ENCODE assay signal across 19 cellular contexts in genomic region chr3:194237110-194237509, GRCh38.
DNase-seq lines count a peak whose midpoint lies in the region; ATAC-seq, FAIRE-seq and TF ChIP-seq lines count a peak whose summit lies in the region.
"Had no signal": no experiment of that assay in that cellular context is flagged by ENCODE, and none has a peak within 500 bp of the region (broad histone marks: within the 10 kb centered on the region; RNA-seq: fewer than 3 reads in every experiment).

No MANE protein-coding gene starts in this region.

- intact Hi-C loops in K562 (cut with micrococcal nuclease): no loop called here

- H2BK120ac ChIP-seq in mesenchymal stem cell (ENCODE audit: low read depth, low read length): no peak overlapping the region

- CTCF ChIA-PET in K562 (lab: Yijun Ruan, JAX; ENCODE audit: low intra/inter-chr PET ratio): no interaction called here

- H4K91ac ChIP-seq in mesenchymal stem cell (ENCODE audit: low read length): no peak overlapping the region

- H3K18ac ChIP-seq in mesenchymal stem cell (ENCODE audit: low read depth in 1 of 2, low read length in 2 of 2): no peak overlapping the region

- H3K36me3 ChIP-seq in K562 (ENCODE audit: control insufficient read depth, insufficient read depth, low read length) (no peaks in the 10 kb centered on the region), mesenchymal stem cell (ENCODE audit: control insufficient read depth in 1 of 2, insufficient read depth in 2 of 2, low read depth in 1 of 2, low read length in 2 of 2) (no peaks in the 10 kb centered on the region)
- H3K36me3 ChIP-seq: BLaER1 had no signal

- POLR2A ChIA-PET in K562 (lab: Yijun Ruan, JAX): interaction anchor here (0.5 to 0.6 kb wide), 2 partner anchors 402 to 470 kb away, joined by 3 read pairs; no protein-coding TSS in a partner anchor

- H3K9me1 ChIP-seq in K562 (ENCODE audit: control insufficient read depth, insufficient read depth, low read length): no peaks in the 10 kb centered on the region

- no peak overlapping the region for H2BK15ac ChIP-seq in mesenchymal stem cell (ENCODE audit: low read depth, poor library complexity, severe bottlenecking)

- H3K9ac ChIP-seq in K562 (ENCODE audit: insufficient read depth in 1 of 2, low read depth in 2 of 2, low read length in 2 of 2) (no peak overlapping the region), mesenchymal stem cell (ENCODE audit: low read length) (no peak overlapping the region)
- H3K9ac ChIP-seq: BLaER1 had no signal

- no peaks in the 10 kb centered on the region for H3K79me2 ChIP-seq in K562 (ENCODE audit: control insufficient read depth, insufficient read depth, low read length)

- H3K27me3 ChIP-seq in K562 (ENCODE audit: control insufficient read depth in 2 of 2, insufficient read depth in 2 of 2, low read length in 2 of 2) (no peaks in the 10 kb centered on the region), mesenchymal stem cell (ENCODE audit: control insufficient read depth in 1 of 2, insufficient read depth in 1 of 2, low read length in 2 of 2) (peaks cover 14 to 17% of the 10 kb centered on the region in 2 experiments)
- H3K27me3 ChIP-seq: BLaER1 had no signal

- H2AFZ ChIP-seq in K562 (ENCODE audit: low read depth, low read length): peak overlapping the region; percentile 17; the same call in 1 of the 2 replicates
- no peak overlapping the region for H2AFZ ChIP-seq in mesenchymal stem cell (ENCODE audit: low read depth, low read length)

- peaks cover 9% of the 10 kb centered on the region; the same call in 1 of the 2 replicates for H3K9me3 ChIP-seq in K562 (replicated peaks; ENCODE audit: control insufficient read depth, insufficient read depth, low read depth, low read length)
- H3K9me3 ChIP-seq in mesenchymal stem cell (ENCODE audit: control insufficient read depth, low read length): peaks cover 6% of the 10 kb centered on the region
- H3K9me3 ChIP-seq: Caco-2 had no signal

- in situ Hi-C loops in K562 (cut with MboI): no loop called here

- H2BK5ac ChIP-seq in mesenchymal stem cell (ENCODE audit: low read depth, low read length, poor library complexity, severe bottlenecking): no peak overlapping the region

- H3K27ac ChIP-seq in K562 (ENCODE audit: extremely low read depth, low read depth, low read length): no peak overlapping the region
- no peak overlapping the region for H3K27ac ChIP-seq in mesenchymal stem cell (ENCODE audit: low read length, poor library complexity, severe bottlenecking)
- H3K27ac ChIP-seq: BLaER1, C4-2B had no signal

- H3K4ac ChIP-seq in mesenchymal stem cell (ENCODE audit: low read depth in 1 of 2, low read length in 2 of 2): no peak overlapping the region

- TF ChIP-seq POLR2A in K562 (conservative IDR thresholded peaks at IDR 0.05): no peak

- no peak overlapping the region for H3K23ac ChIP-seq in mesenchymal stem cell (ENCODE audit: low read length in 2 of 2)

- WGBS in K562 (ENCODE audit: insufficient coverage, low coverage, missing lambda C conversion rate): 50% methylated on average over 5 of the region's 5 CpGs
- WGBS in mesenchymal stem cell: 92% methylated on average over 4 of the region's 5 CpGs

- no peak overlapping the region for H3K14ac ChIP-seq in mesenchymal stem cell (ENCODE audit: low read length in 2 of 2)

- TF ChIP-seq EP300 in K562 (IDR thresholded peaks at IDR 0.05; ENCODE audit: low read length): no peak

- TF ChIP-seq CTCF in K562 (IDR thresholded peaks at IDR 0.05 in 2 of 3, conservative IDR thresholded peaks at IDR 0.05 in 1 of 3; ENCODE audit: insufficient read depth in 2 of 3, low read depth in 1 of 3, low read length in 3 of 3): no peak

- H2AK5ac ChIP-seq in mesenchymal stem cell (ENCODE audit: low read length, severe bottlenecking): no peak overlapping the region

- no peaks in the 10 kb centered on the region for H3K79me1 ChIP-seq in mesenchymal stem cell (replicated peaks; ENCODE audit: low read length, poor library complexity, severe bottlenecking)

- TF ChIP-seq RAD21 in K562 (CRISPR knock-in tag; conservative IDR thresholded peaks at IDR 0.05 in 1 of 2, IDR thresholded peaks at IDR 0.05 in 1 of 2): no peak

- no peak for FAIRE-seq in K562 (lab: Jason Lieb, UNC)
- FAIRE-seq: GM12891, GM18507 had no signal

- H3K4me3 ChIP-seq in K562 (no peak overlapping the region), mesenchymal stem cell (ENCODE audit: insufficient read depth in 1 of 2, low read depth in 1 of 2, low read length in 2 of 2) (no peak overlapping the region)
- H3K4me3 ChIP-seq: BLaER1, GM23338 had no signal

- H4K20me1 ChIP-seq in K562 (replicated peaks; ENCODE audit: control insufficient read depth, insufficient read depth, low read length): no peaks in the 10 kb centered on the region
- H4K20me1 ChIP-seq: BLaER1 had no signal

- peak; percentile 3 for DNase-seq in EH (ENCODE audit: low read depth)
- no peak for DNase-seq in K562 (ENCODE audit: extremely low read depth in 1 of 4, low spot score in 3 of 4)
- DNase-seq in mesenchymal stem cell: peak; percentile 42
- DNase-seq in NCI-H2196 (lab: John Stamatoyannopoulos, UW; ENCODE audit: unreplicated experiment): no peak
- DNase-seq: Caco-2; CD4-positive, CD25-positive, alpha-beta regulatory T cell; CD8-positive, alpha-beta T cell; DMS 273 treated with DMSO at 0.1 percent for 48 hours; DMS79; GF-D8; H9 had no signal

- H3K4me2 ChIP-seq in K562 (ENCODE audit: insufficient read depth, low read length) (no peak overlapping the region), mesenchymal stem cell (ENCODE audit: low read length, poor library complexity, severe bottlenecking) (no peak overlapping the region)
- H3K4me2 ChIP-seq: BLaER1, GM23338 had no signal

- H4K8ac ChIP-seq in mesenchymal stem cell (ENCODE audit: low read length): no peak overlapping the region

- no peak overlapping the region for H2BK12ac ChIP-seq in mesenchymal stem cell (ENCODE audit: low read length in 2 of 2)

- ATAC-seq in K562: no peak
- no peak for ATAC-seq in HG02588 (IDR thresholded peaks at IDR 0.05; ENCODE audit: unreplicated experiment)
- ATAC-seq in HG03139 (IDR thresholded peaks at IDR 0.05; ENCODE audit: unreplicated experiment): no peak
- ATAC-seq: CD8-positive, alpha-beta T cell; GM23338; HCT116 had no signal

- H3K4me1 ChIP-seq in K562 (replicated peaks in 1 of 2; ENCODE audit: control insufficient read depth in 2 of 2, insufficient read depth in 2 of 2, low read length in 2 of 2) (peaks cover under 1 to 25% of the 10 kb centered on the region in 2 experiments; a peak in 4 of 5 replicates), mesenchymal stem cell (ENCODE audit: control insufficient read depth, insufficient read depth, low read depth, low read length) (no peaks in the 10 kb centered on the region)
- H3K4me1 ChIP-seq: BLaER1 had no signal

- no TSS peak for BruUV-seq in K562 (replicated peaks; lab: Mats Ljungman, UMichigan)

TF ChIP-seq in K562, 482 proteins besides CTCF, POLR2A, EP300 and RAD21 (continues in another document):
- no peak for TF ChIP-seq USF1 (CRISPR knock-in tag; IDR thresholded peaks at IDR 0.05)
- no peak for TF ChIP-seq KAT8 (IDR thresholded peaks at IDR 0.05; ENCODE audit: low read depth)
- no peak for TF ChIP-seq PYGO2 (tag; IDR thresholded peaks at IDR 0.05)
- no peak for TF ChIP-seq THRAP3 (IDR thresholded peaks at IDR 0.05; ENCODE audit: borderline replicate concordance)
- TF ChIP-seq CBX3 (IDR thresholded peaks at IDR 0.05; ENCODE audit: borderline replicate concordance in 1 of 2, low read length in 2 of 2): peak in 1 of 2 experiments; percentile 66; a peak in 2 of 3 replicates
- no peak for TF ChIP-seq BCL6 (CRISPR knock-in tag; IDR thresholded peaks at IDR 0.05)
- no peak for TF ChIP-seq FIP1L1 (IDR thresholded peaks at IDR 0.05; ENCODE audit: low read depth, low read length, poor library complexity, severe bottlenecking)
- peak; percentile 36; the same call in 1 of the 2 replicates for TF ChIP-seq TRIM28 (IDR thresholded peaks at IDR 0.05)
- TF ChIP-seq, protein P1, sequence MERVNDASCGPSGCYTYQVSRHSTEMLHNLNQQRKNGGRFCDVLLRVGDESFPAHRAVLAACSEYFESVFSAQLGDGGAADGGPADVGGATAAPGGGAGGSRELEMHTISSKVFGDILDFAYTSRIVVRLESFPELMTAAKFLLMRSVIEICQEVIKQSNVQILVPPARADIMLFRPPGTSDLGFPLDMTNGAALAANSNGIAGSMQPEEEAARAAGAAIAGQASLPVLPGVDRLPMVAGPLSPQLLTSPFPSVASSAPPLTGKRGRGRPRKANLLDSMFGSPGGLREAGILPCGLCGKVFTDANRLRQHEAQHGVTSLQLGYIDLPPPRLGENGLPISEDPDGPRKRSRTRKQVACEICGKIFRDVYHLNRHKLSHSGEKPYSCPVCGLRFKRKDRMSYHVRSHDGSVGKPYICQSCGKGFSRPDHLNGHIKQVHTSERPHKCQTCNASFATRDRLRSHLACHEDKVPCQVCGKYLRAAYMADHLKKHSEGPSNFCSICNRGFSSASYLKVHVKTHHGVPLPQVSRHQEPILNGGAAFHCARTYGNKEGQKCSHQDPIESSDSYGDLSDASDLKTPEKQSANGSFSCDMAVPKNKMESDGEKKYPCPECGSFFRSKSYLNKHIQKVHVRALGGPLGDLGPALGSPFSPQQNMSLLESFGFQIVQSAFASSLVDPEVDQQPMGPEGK (CRISPR knock-in tag; IDR thresholded peaks at IDR 0.05; ENCODE audit: borderline replicate concordance): no peak

Comparison
In these comparisons a context has a peak if more than half of its experiments do, and no peak if none do; other contexts are left out.
1. DNase-seq: peak in EH (single experiment) and mesenchymal stem cell (single experiment); none in K562 (0 of 4) and NCI-H2196 (single experiment).